28 cellular contexts compared by ENCODE assay signal in genomic region chr4:173194175-173194574, GRCh38.
"Had no signal": no experiment of that assay in that cellular context is flagged by ENCODE, and none has a peak within 500 bp of the region (broad histone marks: within the 10 kb centered on the region; RNA-seq: fewer than 3 reads in every experiment).

No MANE protein-coding gene starts in this region.

- H3K36me3 ChIP-seq: ascending aorta had no signal

- H3K27me3 ChIP-seq: ascending aorta, body of pancreas, MG63 had no signal

- H3K27ac ChIP-seq: ascending aorta, body of pancreas, coronary artery, KMS-11 had no signal

- ATAC-seq: activated CD8-positive, alpha-beta T cell treated with anti-CD3 and anti-CD28 coated beads, Interleukin-2, amount 10 ng/mL, durations not matched to agents 7 days and 5 days; activated naive CD4-positive, alpha-beta T cell treated with anti-CD3 and anti-CD28 coated beads, Interleukin-2, amount 50 U/mL, for 72 hours; activated naive CD8-positive, alpha-beta T cell treated with anti-CD3 and anti-CD28 coated beads, Interleukin-2, amount 50 U/mL, for 24 hours; body of pancreas; PC-3; T-cell had no signal

- H3K9ac ChIP-seq: KMS-11 had no signal

- H3K27ac Mint-ChIP-seq: activated CD8-positive, alpha-beta T cell treated with anti-CD3 and anti-CD28 coated beads, Interleukin-2, amount 10 ng/mL, durations not matched to agents 7 days and 5 days; activated naive CD4-positive, alpha-beta T cell treated with anti-CD3 and anti-CD28 coated beads, Interleukin-2, amount 50 U/mL, for 72 hours; activated naive CD8-positive, alpha-beta T cell treated with anti-CD3 and anti-CD28 coated beads, Interleukin-2, amount 50 U/mL, for 24 hours; T-cell had no signal

- H3K4me3 Mint-ChIP-seq: activated CD8-positive, alpha-beta T cell treated with anti-CD3 and anti-CD28 coated beads, Interleukin-2, amount 10 ng/mL, durations not matched to agents 7 days and 5 days; activated naive CD8-positive, alpha-beta T cell treated with anti-CD3 and anti-CD28 coated beads, Interleukin-2, amount 50 U/mL, for 24 hours; T-cell had no signal

- H3K27me3 Mint-ChIP-seq: activated naive CD8-positive, alpha-beta T cell treated with anti-CD3 and anti-CD28 coated beads, Interleukin-2, amount 50 U/mL, for 24 hours; T-cell had no signal

- H3K9me3 Mint-ChIP-seq: activated naive CD4-positive, alpha-beta T cell treated with anti-CD3 and anti-CD28 coated beads, Interleukin-2, amount 50 U/mL, for 72 hours; activated naive CD8-positive, alpha-beta T cell treated with anti-CD3 and anti-CD28 coated beads, Interleukin-2, amount 50 U/mL, for 24 hours; T-cell had no signal

- H3K4me3 ChIP-seq: ascending aorta, body of pancreas, coronary artery, MG63 had no signal

- H3K4me2 ChIP-seq: KMS-11 had no signal

- DNase-seq: activated CD4-positive, CD25-positive, alpha-beta regulatory T cell; activated CD8-positive, alpha-beta memory T cell treated with anti-CD3 and anti-CD28 coated beads, Interleukin-2, amount 50 U/mL, for 48 hours; activated CD8-positive, alpha-beta T cell treated with anti-CD3 and anti-CD28 coated beads, Interleukin-2, amount 10 ng/mL, durations not matched to agents 7 days and 5 days; activated effector memory CD4-positive, alpha-beta T cell treated with Interleukin-2 at 50 U/mL for 16 hours; activated naive CD4-positive, alpha-beta T cell treated with Interleukin-2 at 50 U/mL for 16 hours; activated naive CD8-positive, alpha-beta T cell treated with anti-CD3 and anti-CD28 coated beads, Interleukin-2, amount 50 U/mL, for 24 hours; activated T-cell treated with anti-CD3 and anti-CD28 coated beads, Interleukin-2, amount 50 U/mL, for 1 hour; amniotic stem cell; body of pancreas; central memory CD4-positive, alpha-beta T cell; MG63; MV-4-11; NCI-H1092 treated with DMSO at 0.1 percent for 48 hours; NCI-H187; NCI-H2081; NCI-H2171; NCI-H2227 treated with DMSO at 0.1 percent for 48 hours; NCI-H446 treated with DMSO at 0.1 percent for 48 hours; NCI-H524 treated with DMSO at 0.1 percent for 48 hours; PC-3; SIG-M5; T-cell; T-helper 2 cell; T1000 had no signal

- H3K9me3 ChIP-seq: ascending aorta, body of pancreas had no signal
